Comparison of ENCODE assay signal across 21 cellular contexts in genomic region chr1:227472772-227473171, GRCh38.
DNase-seq lines count a peak whose midpoint lies in the region; ATAC-seq and TF ChIP-seq lines count a peak whose summit lies in the region.
"Had no signal": no experiment of that assay in that cellular context is flagged by ENCODE, and none has a peak within 500 bp of the region (broad histone marks: within the 10 kb centered on the region; RNA-seq: fewer than 3 reads in every experiment).

No MANE protein-coding gene starts in this region.

- H3K36me3 ChIP-seq in PC-3 (ENCODE audit: low read depth, low read length), result no peaks in the 10 kb centered on the region
- H3K36me3 ChIP-seq: BE2C; BLaER1 treated with 17β-estradiol and CSF1 and Interleukin-3, amounts not matched to agents 10 nM and 100 nM; HAP-1 had no signal

- no peaks in the 10 kb centered on the region for H4K20me1 ChIP-seq in PC-3 (ENCODE audit: low read length)
- H4K20me1 ChIP-seq: BLaER1 treated with 17β-estradiol and CSF1 and Interleukin-3, amounts not matched to agents 10 nM and 100 nM had no signal

- H3K27ac ChIP-seq in PC-3 (ENCODE audit: low read length), result no peak overlapping the region
- H3K27ac ChIP-seq: A549; BLaER1 treated with 17β-estradiol and CSF1 and Interleukin-3, amounts not matched to agents 10 nM and 100 nM had no signal

- no peak overlapping the region for H3K4me2 ChIP-seq in PC-3 (ENCODE audit: low read length)
- H3K4me2 ChIP-seq: A549; BLaER1 treated with 17β-estradiol and CSF1 and Interleukin-3, amounts not matched to agents 10 nM and 100 nM had no signal

- H3K27ac Mint-ChIP-seq in T-helper 2 cell treated with Interferon-gamma antibody and Interleukin-4, amounts not matched to agents 5 μg/mL and 100 μg/mL, for 36 hours, result no peak overlapping the region
- H3K27ac Mint-ChIP-seq: CD14-positive monocyte; CD4-positive, alpha-beta T cell; CD8-positive, alpha-beta memory T cell; HFFc6 had no signal

- DNase-seq in NCI-H345 (lab: John Stamatoyannopoulos, UW), result peak; percentile 2
- DNase-seq in NCI-H345 treated with DMSO at 0.1 percent for 48 hours (lab: John Stamatoyannopoulos, UW; ENCODE audit: unreplicated experiment), result no peak
- peak; percentile 2 for DNase-seq in DMS153 (lab: John Stamatoyannopoulos, UW)
- DNase-seq in PC-3, result peak; percentile 37
- DNase-seq in T-helper 2 cell treated with Interferon-gamma antibody and Interleukin-4, amounts not matched to agents 5 μg/mL and 100 μg/mL, for 36 hours (ENCODE audit: low spot score), result no peak
- DNase-seq: 8988T; ACHN; AML-193; BE2C; CD4-positive, alpha-beta T cell; CD8-positive, alpha-beta memory T cell; DMS 273 treated with DMSO at 0.1 percent for 48 hours; DMS79 treated with DMSO at 0.1 percent for 48 hours; GF-D8; GOT3; HFFc6 had no signal

- H3K79me2 ChIP-seq in PC-3 (ENCODE audit: low read length), result no peaks in the 10 kb centered on the region

- intact Hi-C loops in PC-3 (cut with micrococcal nuclease), result no loop called here

- H2AFZ ChIP-seq in PC-3 (ENCODE audit: low read length), result no peak overlapping the region

- peak; percentile 63 for ATAC-seq in PC-3
- no peak for ATAC-seq in GM19397 (IDR thresholded peaks at IDR 0.05; ENCODE audit: unreplicated experiment)
- ATAC-seq: A549 had no signal

- H3K4me3 Mint-ChIP-seq in T-helper 2 cell treated with Interferon-gamma antibody and Interleukin-4, amounts not matched to agents 5 μg/mL and 100 μg/mL, for 36 hours, result no peak overlapping the region
- H3K4me3 Mint-ChIP-seq: CD14-positive monocyte; CD4-positive, alpha-beta T cell; CD8-positive, alpha-beta memory T cell; HFFc6 had no signal

- H3K9me2 ChIP-seq in PC-3 (replicated peaks; ENCODE audit: low read length), result no peaks in the 10 kb centered on the region

- H3K4me1 Mint-ChIP-seq in T-helper 2 cell treated with Interferon-gamma antibody and Interleukin-4, amounts not matched to agents 5 μg/mL and 100 μg/mL, for 36 hours (ENCODE audit: low read depth), result no peaks in the 10 kb centered on the region
- H3K4me1 Mint-ChIP-seq: CD14-positive monocyte; CD8-positive, alpha-beta memory T cell had no signal

- no peaks in the 10 kb centered on the region for H3K9me3 Mint-ChIP-seq in T-helper 2 cell treated with Interferon-gamma antibody and Interleukin-4, amounts not matched to agents 5 μg/mL and 100 μg/mL, for 36 hours
- H3K9me3 Mint-ChIP-seq: HFFc6 had no signal

- H3K27me3 ChIP-seq in PC-3 (ENCODE audit: low read length), result peaks cover 10% of the 10 kb centered on the region; the same call in 1 of the 2 replicates
- H3K27me3 ChIP-seq: BLaER1 treated with 17β-estradiol and CSF1 and Interleukin-3, amounts not matched to agents 10 nM and 100 nM had no signal

- no peaks in the 10 kb centered on the region for H3K36me3 Mint-ChIP-seq in T-helper 2 cell treated with Interferon-gamma antibody and Interleukin-4, amounts not matched to agents 5 μg/mL and 100 μg/mL, for 36 hours (ENCODE audit: low read depth)
- H3K36me3 Mint-ChIP-seq: CD14-positive monocyte had no signal

- no peaks in the 10 kb centered on the region for H3F3A ChIP-seq in PC-3 (ENCODE audit: low read length, unreplicated experiment)

- no peaks in the 10 kb centered on the region for H3K4me1 ChIP-seq in PC-3 (ENCODE audit: insufficient read depth, low read length)
- H3K4me1 ChIP-seq: A549, BE2C, HAP-1 had no signal

- H3K27me3 Mint-ChIP-seq in T-helper 2 cell treated with Interferon-gamma antibody and Interleukin-4, amounts not matched to agents 5 μg/mL and 100 μg/mL, for 36 hours (ENCODE audit: low read depth), result peaks cover 21% of the 10 kb centered on the region

- no TSS peak for BruUV-seq in PC-3 (replicated peaks; lab: Mats Ljungman, UMichigan)

- CTCF ChIA-PET in PC-3 (lab: Charles Lee), result no interaction called here

- no peak overlapping the region for H3K4me3 ChIP-seq in PC-3 (ENCODE audit: low read length)
- H3K4me3 ChIP-seq: A549; BLaER1 treated with 17β-estradiol and CSF1 and Interleukin-3, amounts not matched to agents 10 nM and 100 nM; HAP-1 had no signal

- POLR2A ChIA-PET in PC-3 (lab: Charles Lee; ENCODE audit: unreplicated experiment), result no interaction called here

- H3K9me3 ChIP-seq in PC-3 (ENCODE audit: low read length), result no peaks in the 10 kb centered on the region
- H3K9me3 ChIP-seq: BE2C, HAP-1 had no signal

- H3K9ac ChIP-seq in PC-3 (ENCODE audit: low read length), result no peak overlapping the region
- H3K9ac ChIP-seq: BLaER1 treated with 17β-estradiol and CSF1 and Interleukin-3, amounts not matched to agents 10 nM and 100 nM had no signal

- TF ChIP-seq CTCF in PC-3 (conservative IDR thresholded peaks at IDR 0.05; ENCODE audit: low read depth, low read length), result no peak

Comparison
In these comparisons a context has a peak if more than half of its experiments do, and no peak if none do; other contexts are left out.
1. DNase-seq: peak in NCI-H345 (single experiment), DMS153 (single experiment) and PC-3 (single experiment); none in NCI-H345 treated with DMSO at 0.1 percent for 48 hours (single experiment) and T-helper 2 cell treated with Interferon-gamma antibody and Interleukin-4, amounts not matched to agents 5 μg/mL and 100 μg/mL, for 36 hours (single experiment).